ENCODE assay signal across 34 cellular contexts in the genomic region with DNA sequence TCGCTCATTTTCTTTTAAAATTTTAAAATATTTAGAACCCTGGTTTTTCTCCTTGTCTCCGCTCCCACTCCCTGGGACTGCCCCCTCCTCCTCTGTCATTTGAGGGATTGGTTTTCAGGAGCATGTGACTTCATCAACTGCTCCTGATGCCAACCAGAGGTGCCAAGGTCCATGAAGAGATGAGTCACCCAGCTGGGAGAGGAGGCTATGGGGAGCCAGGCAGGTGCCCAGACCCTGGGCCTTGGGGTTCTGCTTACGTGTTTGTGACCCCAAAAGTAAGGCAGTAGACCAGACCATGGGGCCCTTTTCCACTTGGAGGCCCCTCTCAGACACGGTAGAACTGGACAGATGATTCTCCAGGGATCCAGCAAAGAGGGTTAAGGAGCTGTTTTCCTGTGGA.
"Had no signal": no experiment of that assay in that cellular context is flagged by ENCODE, and none has a peak within 500 bp of the region (broad histone marks: within the 10 kb centered on the region; RNA-seq: fewer than 3 reads in every experiment).

No MANE protein-coding gene starts in this region.

- ATAC-seq: activated CD8-positive, alpha-beta memory T cell treated with anti-CD3 and anti-CD28 coated beads, Interleukin-2, amount 10 ng/mL, durations not matched to agents 7 days and 5 days; PC-3; SK-N-SH treated with all-trans-retinoic acid at 6 μM for 48 hours had no signal

- DNase-seq: activated CD4-positive, alpha-beta memory T cell treated with anti-CD3 and anti-CD28 coated beads, Interleukin-2, amount 10 ng/mL, durations not matched to agents 7 days and 5 days; activated CD4-positive, alpha-beta T cell treated with anti-CD3 and anti-CD28 coated beads for 1 hour; activated CD4-positive, alpha-beta T cell treated with anti-CD3 and anti-CD28 coated beads for 48 hours; activated CD4-positive, CD25-positive, alpha-beta regulatory T cell; activated CD8-positive, alpha-beta memory T cell treated with anti-CD3 and anti-CD28 coated beads for 24 hours; activated CD8-positive, alpha-beta memory T cell treated with anti-CD3 and anti-CD28 coated beads, Interleukin-2, amount 10 ng/mL, durations not matched to agents 7 days and 5 days; activated CD8-positive, alpha-beta memory T cell treated with anti-CD3 and anti-CD28 coated beads, Interleukin-2, amount 50 U/mL, for 48 hours; activated effector memory CD4-positive, alpha-beta T cell treated with Interleukin-2 at 50 U/mL for 16 hours; activated naive CD4-positive, alpha-beta T cell treated with anti-CD3 and anti-CD28 coated beads, Interleukin-2, amount 10 ng/mL, durations not matched to agents 7 days and 5 days; activated naive CD8-positive, alpha-beta T cell treated with anti-CD3 and anti-CD28 coated beads for 36 hours; activated T-cell treated with anti-CD3 and anti-CD28 coated beads, Interleukin-2, amount 50 U/mL, for 48 hours; amniotic stem cell; aorta; brain microvascular endothelial cell; central memory CD4-positive, alpha-beta T cell; MM.1S; MV-4-11; NCI-H1092; NCI-H146; NCI-H187; NCI-H2029 treated with DMSO at 0.1 percent for 48 hours; NCI-H2107; NCI-H2171; NCI-H510A; NCI-H526; NCI-H748 treated with DMSO at 0.1 percent for 48 hours; NK-92 treated with Interleukin-12 subunit alpha and Interleukin-12 subunit beta, amount 100 ng/mL, for 24 hours; PC-3; Peyer's patch; RPMI8226; SIG-M5; T1000; WERI-Rb-1 had no signal

- H3K4me1 Mint-ChIP-seq: activated CD4-positive, alpha-beta memory T cell treated with anti-CD3 and anti-CD28 coated beads, Interleukin-2, amount 10 ng/mL, durations not matched to agents 7 days and 5 days; activated CD8-positive, alpha-beta memory T cell treated with anti-CD3 and anti-CD28 coated beads, Interleukin-2, amount 10 ng/mL, durations not matched to agents 7 days and 5 days; activated naive CD4-positive, alpha-beta T cell treated with anti-CD3 and anti-CD28 coated beads, Interleukin-2, amount 10 ng/mL, durations not matched to agents 7 days and 5 days; activated naive CD8-positive, alpha-beta T cell treated with anti-CD3 and anti-CD28 coated beads for 36 hours had no signal

- H3K9me3 Mint-ChIP-seq: activated CD4-positive, alpha-beta memory T cell treated with anti-CD3 and anti-CD28 coated beads, Interleukin-2, amount 10 ng/mL, durations not matched to agents 7 days and 5 days; activated naive CD4-positive, alpha-beta T cell treated with anti-CD3 and anti-CD28 coated beads, Interleukin-2, amount 10 ng/mL, durations not matched to agents 7 days and 5 days; activated naive CD8-positive, alpha-beta T cell treated with anti-CD3 and anti-CD28 coated beads for 36 hours had no signal

- H3K27ac Mint-ChIP-seq: activated CD4-positive, alpha-beta memory T cell treated with anti-CD3 and anti-CD28 coated beads, Interleukin-2, amount 10 ng/mL, durations not matched to agents 7 days and 5 days; activated CD8-positive, alpha-beta memory T cell treated with anti-CD3 and anti-CD28 coated beads, Interleukin-2, amount 10 ng/mL, durations not matched to agents 7 days and 5 days; activated naive CD4-positive, alpha-beta T cell treated with anti-CD3 and anti-CD28 coated beads, Interleukin-2, amount 10 ng/mL, durations not matched to agents 7 days and 5 days; activated naive CD8-positive, alpha-beta T cell treated with anti-CD3 and anti-CD28 coated beads for 36 hours had no signal

- H3K4me3 Mint-ChIP-seq: activated CD4-positive, alpha-beta memory T cell treated with anti-CD3 and anti-CD28 coated beads, Interleukin-2, amount 10 ng/mL, durations not matched to agents 7 days and 5 days; activated CD8-positive, alpha-beta memory T cell treated with anti-CD3 and anti-CD28 coated beads, Interleukin-2, amount 10 ng/mL, durations not matched to agents 7 days and 5 days; activated naive CD4-positive, alpha-beta T cell treated with anti-CD3 and anti-CD28 coated beads, Interleukin-2, amount 10 ng/mL, durations not matched to agents 7 days and 5 days; activated naive CD8-positive, alpha-beta T cell treated with anti-CD3 and anti-CD28 coated beads for 36 hours had no signal

- H3K36me3 Mint-ChIP-seq: activated CD8-positive, alpha-beta memory T cell treated with anti-CD3 and anti-CD28 coated beads, Interleukin-2, amount 10 ng/mL, durations not matched to agents 7 days and 5 days; activated naive CD4-positive, alpha-beta T cell treated with anti-CD3 and anti-CD28 coated beads, Interleukin-2, amount 10 ng/mL, durations not matched to agents 7 days and 5 days; activated naive CD8-positive, alpha-beta T cell treated with anti-CD3 and anti-CD28 coated beads for 36 hours had no signal
